ENCODE assay signal across 22 cellular contexts in the genomic region with DNA sequence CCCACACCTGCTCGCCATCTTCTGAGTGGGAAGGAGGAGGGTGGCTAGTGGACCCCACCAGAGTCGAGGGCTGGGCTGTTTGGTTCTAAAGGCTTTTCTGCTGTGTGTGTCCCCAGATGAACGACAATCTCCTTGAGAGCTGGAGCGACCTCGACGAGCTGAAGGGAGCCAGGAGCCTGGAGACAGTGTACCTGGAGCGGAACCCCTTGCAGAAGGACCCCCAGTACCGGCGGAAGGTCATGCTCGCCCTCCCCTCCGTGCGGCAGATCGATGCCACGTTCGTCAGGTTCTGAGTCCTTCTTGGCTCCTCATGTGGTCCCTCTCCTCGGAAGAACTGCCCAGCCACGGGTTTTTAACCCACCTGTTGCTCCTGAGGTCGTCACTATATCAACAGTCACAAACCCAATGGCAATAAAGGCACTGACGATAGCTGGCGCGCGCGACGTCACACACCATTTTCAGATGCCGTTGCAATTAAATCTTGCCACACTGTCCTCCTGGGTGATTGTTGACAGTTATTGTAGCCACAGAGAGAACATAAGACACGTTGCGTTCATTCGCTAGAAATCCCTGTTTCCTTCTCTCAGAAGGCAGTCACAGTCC.
"Had no signal": no experiment of that assay in that cellular context is flagged by ENCODE, and none has a peak within 500 bp of the region (broad histone marks: within the 10 kb centered on the region; RNA-seq: fewer than 3 reads in every experiment).

No MANE protein-coding gene starts in this region.

- FAIRE-seq: RCC 7860 had no signal

- H3K9me2 ChIP-seq: SK-N-SH had no signal

- H3K27ac ChIP-seq: KMS-11 had no signal

- H3K9me3 Mint-ChIP-seq: T-cell had no signal

- ATAC-seq: T-cell had no signal

- H3K27me3 Mint-ChIP-seq: T-cell had no signal

- DNase-seq: NCI-H1092, NCI-H1105 treated with DMSO at 0.1 percent for 48 hours, NCI-H1417 treated with DMSO at 0.1 percent for 48 hours, NCI-H146, NCI-H1694 treated with DMSO at 0.1 percent for 48 hours, NCI-H1930, NCI-H2081, NCI-H2107, NCI-H2171, NCI-H226, NCI-H446, NCI-H510A, NCI-H524 treated with DMSO at 0.1 percent for 48 hours, NCI-H69, NCI-H774, RPMI8226, SHP77, SK-N-SH, SW 1271, T-cell had no signal

- H3K9ac ChIP-seq: KMS-11, SK-N-SH had no signal

- H3K9me3 ChIP-seq: SK-N-SH had no signal

- H3K4me1 Mint-ChIP-seq: T-cell had no signal

- H3K27ac Mint-ChIP-seq: T-cell had no signal

- H3K4me2 ChIP-seq: KMS-11, SK-N-SH had no signal

- H3K4me3 Mint-ChIP-seq: T-cell had no signal
